16 cellular contexts compared by ENCODE assay signal in genomic region chr15:79219393-79220056, GRCh38.
"Had no signal": no experiment of that assay in that cellular context is flagged by ENCODE, and none has a peak within 500 bp of the region (broad histone marks: within the 10 kb centered on the region; RNA-seq: fewer than 3 reads in every experiment).

No MANE protein-coding gene starts in this region.

- ATAC-seq: effector memory CD8-positive, alpha-beta T cell; left lung; naive thymus-derived CD8-positive, alpha-beta T cell; upper lobe of right lung had no signal

- DNase-seq: central memory CD4-positive, alpha-beta T cell; effector memory CD8-positive, alpha-beta T cell; esophagus squamous epithelium; foreskin fibroblast; hypothalamus; left lung; mesendoderm; naive thymus-derived CD8-positive, alpha-beta T cell; right cardiac atrium; stimulated activated CD4-positive, alpha-beta T cell treated with anti-CD3 and anti-CD28 coated beads, Interleukin-2, amount 100 ng/mL, for 48 hours; stimulated activated naive CD4-positive, alpha-beta T cell treated with Interleukin-2 at 50 U/mL for 16 hours; upper lobe of right lung had no signal

- H3K36me3 ChIP-seq: esophagus squamous epithelium, left lung, tibial nerve, upper lobe of right lung, vagina had no signal

- H3K27ac ChIP-seq: esophagus squamous epithelium, left lung, tibial nerve, upper lobe of right lung, vagina had no signal

- H3K4me3 ChIP-seq: esophagus squamous epithelium, left lung, lung, smooth muscle cell, tibial nerve, upper lobe of right lung, vagina had no signal

- H3K4me2 ChIP-seq: smooth muscle cell had no signal

- H3K9me3 ChIP-seq: esophagus squamous epithelium, vagina had no signal

- H3K4me1 ChIP-seq: esophagus squamous epithelium, left lung, tibial nerve, upper lobe of right lung, vagina had no signal

- H3K27me3 ChIP-seq: upper lobe of right lung, vagina had no signal
